In genomic region chr5:73759771-73760170, GRCh38 we compare ENCODE assay signal across 19 cellular contexts.
DNase-seq lines count a peak whose midpoint lies in the region; ATAC-seq and TF ChIP-seq lines count a peak whose summit lies in the region.
"Had no signal": no experiment of that assay in that cellular context is flagged by ENCODE, and none has a peak within 500 bp of the region (broad histone marks: within the 10 kb centered on the region; RNA-seq: fewer than 3 reads in every experiment).

No MANE protein-coding gene starts in this region.

- peak; percentile 44 for ATAC-seq in stimulated activated effector memory CD8-positive, alpha-beta T cell treated with anti-CD3 and anti-CD28 coated beads, Interleukin-12 subunit alpha, Interleukin-12 subunit beta, amount 100 ng/mL, for 72 hours
- ATAC-seq in heart left ventricle (no peak), GM21717 (IDR thresholded peaks at IDR 0.05; ENCODE audit: unreplicated experiment) (no peak)
- ATAC-seq: activated T-cell treated with anti-CD3 and anti-CD28 coated beads, Interleukin-2, amount 50 U/mL, for 72 hours had no signal

- WGBS in heart left ventricle, 4 donors = 71 to 88% (median 84%) methylated on average over 1 of the region's 1 CpG

- CTCF ChIA-PET in HEK293 (lab: Yijun Ruan, JAX) = no interaction called here

- H3K9me3 ChIP-seq in HEK293 (ENCODE audit: control insufficient read depth, insufficient read depth, low read depth, low read length) (no peaks in the 10 kb centered on the region), heart left ventricle (no peaks in the 10 kb centered on the region)
- H3K9me3 ChIP-seq: left ventricle myocardium inferior, transverse colon had no signal

- H3K4me3 Mint-ChIP-seq in stimulated activated effector memory CD8-positive, alpha-beta T cell treated with anti-CD3 and anti-CD28 coated beads, Interleukin-12 subunit alpha, Interleukin-12 subunit beta, amount 100 ng/mL, for 72 hours = no peak overlapping the region
- H3K4me3 Mint-ChIP-seq: activated T-cell treated with anti-CD3 and anti-CD28 coated beads, Interleukin-2, amount 50 U/mL, for 72 hours had no signal

- TF ChIP-seq CTCF in HEK293 (tag by site-specific recombination; IDR thresholded peaks at IDR 0.05) = no peak
- no peak for TF ChIP-seq CTCF in heart left ventricle (IDR thresholded peaks at IDR 0.05)

- intact Hi-C loops in heart left ventricle (cut with DNase I) = no loop called here

- H3K36me3 Mint-ChIP-seq in stimulated activated effector memory CD8-positive, alpha-beta T cell treated with anti-CD3 and anti-CD28 coated beads, Interleukin-12 subunit alpha, Interleukin-12 subunit beta, amount 100 ng/mL, for 72 hours = no peaks in the 10 kb centered on the region

- DNase-seq in NCI-H69 (lab: John Stamatoyannopoulos, UW) = peak; percentile 50
- no peak for DNase-seq in epithelial cell of prostate (ENCODE audit: low read depth, low spot score)
- no peak for DNase-seq in stimulated activated effector memory CD8-positive, alpha-beta T cell treated with anti-CD3 and anti-CD28 coated beads, Interleukin-12 subunit alpha, Interleukin-12 subunit beta, amount 100 ng/mL, for 72 hours (ENCODE audit: low spot score in 2 of 2)
- DNase-seq in RPMI8226 = no peak
- no peak for DNase-seq in CD1c-positive myeloid dendritic cell (ENCODE audit: extremely low spot score)
- DNase-seq in heart left ventricle = no peak
- DNase-seq: activated CD4-positive, alpha-beta T cell treated with anti-CD3 and anti-CD28 coated beads, Interleukin-2, amount 50 U/mL, for 4 hours; activated T-cell treated with anti-CD3 and anti-CD28 coated beads, Interleukin-2, amount 50 U/mL, for 72 hours; amniotic stem cell; Kasumi-1; left ventricle myocardium inferior; NCI-H1930; stimulated activated CD4-positive, alpha-beta T cell treated with anti-CD3 and anti-CD28 coated beads, Interleukin-1b, Interleukin-23, amount 100 ng/mL, for 48 hours; transverse colon had no signal

- no peak for TF ChIP-seq POLR2A in heart left ventricle (IDR thresholded peaks at IDR 0.05)

- H3K4me1 ChIP-seq in HEK293 (ENCODE audit: control insufficient read depth, insufficient read depth, low read length) (peaks cover 11% of the 10 kb centered on the region), heart left ventricle (peaks cover 0 to 6% (median 0%) of the 10 kb centered on the region in 12 donors)
- H3K4me1 ChIP-seq: left ventricle myocardium inferior had no signal

- H3K9me3 Mint-ChIP-seq in stimulated activated effector memory CD8-positive, alpha-beta T cell treated with anti-CD3 and anti-CD28 coated beads, Interleukin-12 subunit alpha, Interleukin-12 subunit beta, amount 100 ng/mL, for 72 hours = no peaks in the 10 kb centered on the region
- H3K9me3 Mint-ChIP-seq: activated T-cell treated with anti-CD3 and anti-CD28 coated beads, Interleukin-2, amount 50 U/mL, for 72 hours had no signal

- no peak overlapping the region for H3K27ac ChIP-seq in HEK293 (ENCODE audit: extremely low read depth, low read depth, low read length)
- peak overlapping the region; percentile 6 for H3K27ac ChIP-seq in epithelial cell of prostate
- peak overlapping the region in 2 of 12 donors; percentile 3 to 15 for H3K27ac ChIP-seq in heart left ventricle
- H3K27ac ChIP-seq: coronary artery, hepatocyte, HL-60, left ventricle myocardium inferior, transverse colon had no signal

- POLR2A ChIA-PET in HEK293 (lab: Yijun Ruan, JAX) = interaction anchor here (0.7 kb wide), 1 partner anchor 50 kb away, joined by 4 read pairs; no protein-coding TSS in a partner anchor

- peaks cover 0 to 4% (median 0%) of the 10 kb centered on the region in 9 donors for H3K27me3 ChIP-seq in heart left ventricle
- H3K27me3 ChIP-seq: hepatocyte, transverse colon had no signal

- H3K4me3 ChIP-seq in HEK293 (ENCODE audit: low read depth, low read length) (no peak overlapping the region), heart left ventricle (no peak overlapping the region)
- H3K4me3 ChIP-seq: coronary artery, hepatocyte, left ventricle myocardium inferior, transverse colon had no signal

- H3K36me3 ChIP-seq in HEK293 (ENCODE audit: control insufficient read depth in 2 of 2, insufficient read depth in 1 of 2, low read length in 2 of 2) = no peaks in the 10 kb centered on the region
- H3K36me3 ChIP-seq in heart left ventricle = no peaks in the 10 kb centered on the region
- H3K36me3 ChIP-seq: left ventricle myocardium inferior, transverse colon had no signal

- no peaks in the 10 kb centered on the region for H3K4me1 Mint-ChIP-seq in stimulated activated effector memory CD8-positive, alpha-beta T cell treated with anti-CD3 and anti-CD28 coated beads, Interleukin-12 subunit alpha, Interleukin-12 subunit beta, amount 100 ng/mL, for 72 hours

- H3K27ac Mint-ChIP-seq in stimulated activated effector memory CD8-positive, alpha-beta T cell treated with anti-CD3 and anti-CD28 coated beads, Interleukin-12 subunit alpha, Interleukin-12 subunit beta, amount 100 ng/mL, for 72 hours = no peak overlapping the region
- H3K27ac Mint-ChIP-seq: activated T-cell treated with anti-CD3 and anti-CD28 coated beads, Interleukin-2, amount 50 U/mL, for 72 hours had no signal

TF ChIP-seq in HEK293, 187 proteins besides CTCF, POLR2A, EP300 and RAD21:
- peak; percentile 39; the same call in 1 of the 2 replicates for TF ChIP-seq ZBTB17 (tag by site-specific recombination; IDR thresholded peaks at IDR 0.05)
- peak; percentile 55; the same call in 1 of the 2 replicates for TF ChIP-seq BCL6B (tag by site-specific recombination; IDR thresholded peaks at IDR 0.05)
- no peak for TF ChIP-seq ZBTB10 (tag by site-specific recombination; IDR thresholded peaks at IDR 0.05)
